In genomic region chr2:6992821-6993228, GRCh38 we compare ENCODE assay signal across 1 cellular context.
TF ChIP-seq lines count a peak whose summit lies in the region.

No MANE protein-coding gene starts in this region.

TF ChIP-seq in SK-N-SH, 30 proteins besides CTCF, POLR2A, EP300 and RAD21 (continued from another document):
- no peak for TF ChIP-seq REST (IDR thresholded peaks at IDR 0.05; ENCODE audit: low read depth, low read length)
- TF ChIP-seq PBX3 (IDR thresholded peaks at IDR 0.05) = no peak
- no peak for TF ChIP-seq EZH2phosphoT487 (IDR thresholded peaks at IDR 0.05; ENCODE audit: borderline replicate concordance, low read depth)
- TF ChIP-seq, protein P1, sequence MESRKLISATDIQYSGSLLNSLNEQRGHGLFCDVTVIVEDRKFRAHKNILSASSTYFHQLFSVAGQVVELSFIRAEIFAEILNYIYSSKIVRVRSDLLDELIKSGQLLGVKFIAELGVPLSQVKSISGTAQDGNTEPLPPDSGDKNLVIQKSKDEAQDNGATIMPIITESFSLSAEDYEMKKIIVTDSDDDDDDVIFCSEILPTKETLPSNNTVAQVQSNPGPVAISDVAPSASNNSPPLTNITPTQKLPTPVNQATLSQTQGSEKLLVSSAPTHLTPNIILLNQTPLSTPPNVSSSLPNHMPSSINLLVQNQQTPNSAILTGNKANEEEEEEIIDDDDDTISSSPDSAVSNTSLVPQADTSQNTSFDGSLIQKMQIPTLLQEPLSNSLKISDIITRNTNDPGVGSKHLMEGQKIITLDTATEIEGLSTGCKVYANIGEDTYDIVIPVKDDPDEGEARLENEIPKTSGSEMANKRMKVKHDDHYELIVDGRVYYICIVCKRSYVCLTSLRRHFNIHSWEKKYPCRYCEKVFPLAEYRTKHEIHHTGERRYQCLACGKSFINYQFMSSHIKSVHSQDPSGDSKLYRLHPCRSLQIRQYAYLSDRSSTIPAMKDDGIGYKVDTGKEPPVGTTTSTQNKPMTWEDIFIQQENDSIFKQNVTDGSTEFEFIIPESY (IDR thresholded peaks at IDR 0.05; ENCODE audit: borderline replicate concordance, low read depth) = no peak
- no peak for TF ChIP-seq JUND (IDR thresholded peaks at IDR 0.05)
- TF ChIP-seq FOXJ3 (CRISPR knock-in tag; IDR thresholded peaks at IDR 0.05) = peak; percentile 56; the same call in 1 of the 2 replicates
- TF ChIP-seq FOXM1 (IDR thresholded peaks at IDR 0.05; ENCODE audit: low read depth) = no peak
- peak; percentile 43 for TF ChIP-seq CHD2 (IDR thresholded peaks at IDR 0.05; ENCODE audit: low read length, partially characterized antibody)
- TF ChIP-seq, protein P2, sequence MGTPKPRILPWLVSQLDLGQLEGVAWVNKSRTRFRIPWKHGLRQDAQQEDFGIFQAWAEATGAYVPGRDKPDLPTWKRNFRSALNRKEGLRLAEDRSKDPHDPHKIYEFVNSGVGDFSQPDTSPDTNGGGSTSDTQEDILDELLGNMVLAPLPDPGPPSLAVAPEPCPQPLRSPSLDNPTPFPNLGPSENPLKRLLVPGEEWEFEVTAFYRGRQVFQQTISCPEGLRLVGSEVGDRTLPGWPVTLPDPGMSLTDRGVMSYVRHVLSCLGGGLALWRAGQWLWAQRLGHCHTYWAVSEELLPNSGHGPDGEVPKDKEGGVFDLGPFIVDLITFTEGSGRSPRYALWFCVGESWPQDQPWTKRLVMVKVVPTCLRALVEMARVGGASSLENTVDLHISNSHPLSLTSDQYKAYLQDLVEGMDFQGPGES (IDR thresholded peaks at IDR 0.05; ENCODE audit: low read depth, low read length) = no peak
- TF ChIP-seq ELF1 (IDR thresholded peaks at IDR 0.05) = no peak
- TF ChIP-seq FOSL2 (IDR thresholded peaks at IDR 0.05; ENCODE audit: borderline replicate concordance, low read depth) = no peak
- TF ChIP-seq USF1 (IDR thresholded peaks at IDR 0.05; ENCODE audit: borderline replicate concordance, low read depth) = no peak
- TF ChIP-seq SIN3A (IDR thresholded peaks at IDR 0.05; ENCODE audit: borderline replicate concordance, low read depth, low read length) = no peak
- TF ChIP-seq NRF1 (IDR thresholded peaks at IDR 0.05; ENCODE audit: low read depth, low read length) = no peak
- TF ChIP-seq SMC3 (IDR thresholded peaks at IDR 0.05; ENCODE audit: low read depth, low read length) = no peak; the same call in 1 of the 2 replicates
- no peak for TF ChIP-seq RFX5 (IDR thresholded peaks at IDR 0.05; ENCODE audit: low read length)
- TF ChIP-seq NFIC (IDR thresholded peaks at IDR 0.05; ENCODE audit: borderline replicate concordance) = no peak
- TF ChIP-seq MXI1 (IDR thresholded peaks at IDR 0.05; ENCODE audit: low read depth, low read length) = peak; percentile 62; the same call in 1 of the 2 replicates
- TF ChIP-seq MEF2A (IDR thresholded peaks at IDR 0.05; ENCODE audit: borderline replicate concordance, low read depth) = no peak
- no peak for TF ChIP-seq RXRA (IDR thresholded peaks at IDR 0.05; ENCODE audit: borderline replicate concordance, low read depth)
- TF ChIP-seq GATA2 (CRISPR knock-in tag; IDR thresholded peaks at IDR 0.05) = peak; percentile 72
- no peak for TF ChIP-seq POLR2AphosphoS5 (IDR thresholded peaks at IDR 0.05; ENCODE audit: low read depth, low read length)
- TF ChIP-seq RCOR1 (IDR thresholded peaks at IDR 0.05; ENCODE audit: low read length) = peak; percentile 62; the same call in 1 of the 2 replicates
- TF ChIP-seq MAX (IDR thresholded peaks at IDR 0.05; ENCODE audit: low read depth) = no peak
- no peak for TF ChIP-seq GABPA (IDR thresholded peaks at IDR 0.05; ENCODE audit: low read depth)
- TF ChIP-seq USF2 (IDR thresholded peaks at IDR 0.05; ENCODE audit: borderline replicate concordance, low read depth, low read length) = no peak
- TF ChIP-seq TEAD4 (IDR thresholded peaks at IDR 0.05; ENCODE audit: borderline replicate concordance, insufficient read depth) = no peak
- no peak for TF ChIP-seq TCF12 (IDR thresholded peaks at IDR 0.05)
